ENCODE assay signal across 26 cellular contexts in the genomic region with DNA sequence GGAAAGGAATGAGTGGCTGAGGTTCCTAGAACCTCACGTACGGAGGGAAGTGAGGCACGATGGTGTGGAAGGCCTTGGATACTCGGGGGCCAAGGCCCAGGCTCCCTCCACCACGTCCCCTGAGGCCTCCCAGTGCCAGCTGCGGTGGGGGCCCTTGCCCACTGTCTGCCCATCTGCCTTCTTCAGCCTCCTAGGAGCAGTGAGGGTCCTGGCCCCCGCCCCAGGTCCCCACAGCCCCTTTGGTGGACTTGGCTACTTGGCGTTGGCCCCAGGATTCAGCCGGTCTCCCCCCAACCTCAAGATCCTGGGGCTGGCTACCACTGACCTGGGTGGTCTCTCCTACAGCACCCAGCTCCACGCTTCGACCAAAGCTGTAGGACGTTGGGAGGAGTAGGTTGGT.
"Had no signal": no experiment of that assay in that cellular context is flagged by ENCODE, and none has a peak within 500 bp of the region (broad histone marks: within the 10 kb centered on the region; RNA-seq: fewer than 3 reads in every experiment).

No MANE protein-coding gene starts in this region.

- H3K36me3 Mint-ChIP-seq: natural killer cell had no signal

- H3K27me3 Mint-ChIP-seq: naive thymus-derived CD4-positive, alpha-beta T cell; stimulated activated memory B cell treated with anti-CD40 and anti-IgM and Interleukin-4, amounts not matched to agents 10 μg/mL and 1 μg/mL and 100 μg/mL, for 72 hours; stimulated activated naive CD8-positive, alpha-beta T cell treated with anti-CD3 and anti-CD28 coated beads, Interleukin-15, Interleukin-2, amounts not matched to agents 100 ng/mL and 50 ng/mL, for 24 hours had no signal

- H3K9ac ChIP-seq: parathyroid adenoma had no signal

- ATAC-seq: naive thymus-derived CD4-positive, alpha-beta T cell; natural killer cell; psoas muscle; right cardiac atrium; right lobe of liver; stimulated activated memory B cell treated with anti-CD40 and anti-IgM and Interleukin-4, amounts not matched to agents 10 μg/mL and 1 μg/mL and 100 μg/mL, for 72 hours had no signal

- H3K4me1 Mint-ChIP-seq: stimulated activated memory B cell treated with anti-CD40 and anti-IgM and Interleukin-4, amounts not matched to agents 10 μg/mL and 1 μg/mL and 100 μg/mL, for 72 hours had no signal

- H3K27me3 ChIP-seq: ovary, right lobe of liver, sigmoid colon, stomach, thyroid gland, tibial nerve, upper lobe of left lung, vagina had no signal

- H3K4me3 ChIP-seq: ovary, psoas muscle, right lobe of liver, sigmoid colon, stomach, thoracic aorta, thyroid gland, tibial nerve, upper lobe of left lung, vagina had no signal

- H3K4me1 ChIP-seq: parathyroid adenoma, psoas muscle, right lobe of liver, sigmoid colon, stomach, tibial nerve, upper lobe of left lung, vagina had no signal

- H3K27ac Mint-ChIP-seq: naive thymus-derived CD4-positive, alpha-beta T cell; natural killer cell; nephron; stimulated activated memory B cell treated with anti-CD40 and anti-IgM and Interleukin-4, amounts not matched to agents 10 μg/mL and 1 μg/mL and 100 μg/mL, for 72 hours; stimulated activated naive CD8-positive, alpha-beta T cell treated with anti-CD3 and anti-CD28 coated beads, Interleukin-15, Interleukin-2, amounts not matched to agents 100 ng/mL and 50 ng/mL, for 24 hours had no signal

- H3K9me3 Mint-ChIP-seq: naive thymus-derived CD4-positive, alpha-beta T cell; natural killer cell; nephron; stimulated activated memory B cell treated with anti-CD40 and anti-IgM and Interleukin-4, amounts not matched to agents 10 μg/mL and 1 μg/mL and 100 μg/mL, for 72 hours; stimulated activated naive CD8-positive, alpha-beta T cell treated with anti-CD3 and anti-CD28 coated beads, Interleukin-15, Interleukin-2, amounts not matched to agents 100 ng/mL and 50 ng/mL, for 24 hours had no signal

- H3K4me3 Mint-ChIP-seq: natural killer cell; nephron; stimulated activated memory B cell treated with anti-CD40 and anti-IgM and Interleukin-4, amounts not matched to agents 10 μg/mL and 1 μg/mL and 100 μg/mL, for 72 hours; stimulated activated naive CD8-positive, alpha-beta T cell treated with anti-CD3 and anti-CD28 coated beads, Interleukin-15, Interleukin-2, amounts not matched to agents 100 ng/mL and 50 ng/mL, for 24 hours had no signal

- H3K9me3 ChIP-seq: ovary, psoas muscle, right lobe of liver, sigmoid colon, stomach, thoracic aorta, thyroid gland, tibial nerve, upper lobe of left lung, vagina had no signal

- DNase-seq: naive thymus-derived CD4-positive, alpha-beta T cell; natural killer cell; occipital lobe; ovary; right lobe of liver; sigmoid colon; small intestine; stimulated activated CD4-positive, alpha-beta T cell treated with anti-CD3 and anti-CD28 coated beads, Interleukin-15, amount 100 ng/mL, for 24 hours; stimulated activated CD4-positive, alpha-beta T cell treated with anti-CD3 and anti-CD28 coated beads, Interleukin-2, amount 100 ng/mL, for 24 hours; stimulated activated CD4-positive, alpha-beta T cell treated with anti-CD3 and anti-CD28 coated beads, Interleukin-2, amount 100 ng/mL, for 48 hours; stimulated activated CD4-positive, alpha-beta T cell treated with anti-CD3 and anti-CD28 coated beads, Interleukin-4, amount 100 ng/mL, for 4 hours; stimulated activated CD8-positive, alpha-beta memory T cell treated with anti-CD3 and anti-CD28 coated beads, Interleukin-4, amount 100 ng/mL, for 48 hours; stimulated activated naive CD4-positive, alpha-beta T cell treated with Interleukin-2 at 50 U/mL for 16 hours; stomach; thyroid gland; trophoblast cell; upper lobe of left lung had no signal

- H3K36me3 ChIP-seq: ovary, right lobe of liver, sigmoid colon, thoracic aorta, thyroid gland, upper lobe of left lung, vagina had no signal

- H3K27ac ChIP-seq: ovary, parathyroid adenoma, psoas muscle, right lobe of liver, sigmoid colon, stomach, thoracic aorta, thyroid gland, tibial nerve, upper lobe of left lung, vagina had no signal

- H2AFZ ChIP-seq: parathyroid adenoma had no signal
